Comparison of ENCODE assay signal across 9 cellular contexts in genomic region chr11:67415501-67416304, GRCh38. TPM values are rescaled to one million over a fixed set of nuclear protein-coding genes. Genes with fewer than 3 reads are reported as not detected.
A peak's percentile ranks its signal among the peaks of the same experiment; 100 is the strongest.
DNase-seq lines count a peak whose midpoint lies in the region; ATAC-seq, FAIRE-seq and TF ChIP-seq lines count a peak whose summit lies in the region.
"Had no signal": no experiment of that assay in that cellular context is flagged by ENCODE, and none has a peak within 500 bp of the region (broad histone marks: within the 10 kb centered on the region; RNA-seq: fewer than 3 reads in every experiment).

Gene CARNS1 (plus strand): TSS chr11:67415678. CDS start chr11:67416200, 522 bp downstream.

- peaks cover 66% of the 10 kb centered on the region for H3K4me1 Mint-ChIP-seq in T-helper 17 cell

- ATAC-seq in T-helper 17 cell (no peak), psoas muscle (peak in 2 of 4 donors; percentile 22 to 35), HG03571 (IDR thresholded peaks at IDR 0.05; ENCODE audit: unreplicated experiment) (no peak), GM18861 (IDR thresholded peaks at IDR 0.05; ENCODE audit: unreplicated experiment) (no peak)

- peaks cover 0 to 3% (median 2%) of the 10 kb centered on the region in 3 donors for H3K27me3 ChIP-seq in psoas muscle (ENCODE audit: insufficient read depth in 3 of 3, low read length in 2 of 3)

- H3K36me3 Mint-ChIP-seq in T-helper 17 cell (ENCODE audit: low read depth) = no peaks in the 10 kb centered on the region

- no peaks in the 10 kb centered on the region for H3K36me3 ChIP-seq in psoas muscle (ENCODE audit: insufficient read depth in 1 of 2, low read depth in 1 of 2)

- FAIRE-seq in GM19239 (lab: Jason Lieb, UNC) = no peak
- FAIRE-seq: small intestine had no signal

- H3K4me3 Mint-ChIP-seq in T-helper 17 cell = peak within 1 kb of the TSS; percentile 86

- peak within 1 kb of the TSS; percentile 87 for H3K27ac Mint-ChIP-seq in T-helper 17 cell

- H3K27ac ChIP-seq in psoas muscle = peak within 1 kb of the TSS; percentile 95

- H3K9me3 ChIP-seq in T-helper 17 cell (ENCODE audit: control insufficient read depth, low read length, poor library complexity, severe bottlenecking) (no peaks in the 10 kb centered on the region), psoas muscle (no peaks in the 10 kb centered on the region)

- TF ChIP-seq CTCF in psoas muscle (IDR thresholded peaks at IDR 0.05) = no peak

- DNase-seq in DMS53 (lab: John Stamatoyannopoulos, UW) = peak; percentile 75
- DNase-seq in T-helper 17 cell = no peak
- peak in 35 of 42 donors; percentile 55 to 91 (median 76) for DNase-seq in head of caudate nucleus
- no peak for DNase-seq in psoas muscle
- DNase-seq in GM19239 (ENCODE audit: insufficient read length, low spot score) = no peak
- no peak for DNase-seq in stimulated activated CD4-positive, alpha-beta T cell treated with anti-CD3 and anti-CD28 coated beads, Interleukin-1b, Interleukin-23, amount 100 ng/mL, for 48 hours

- H3K27me3 Mint-ChIP-seq in T-helper 17 cell = no peaks in the 10 kb centered on the region

- intact Hi-C loops in head of caudate nucleus (cut with DNase I) (no loop called here), psoas muscle (cut with DNase I) (no loop called here)

- peaks cover 47% of the 10 kb centered on the region for H3K4me1 ChIP-seq in psoas muscle

- 3 to 4% (median 4%) methylated on average over 19 to 67 of the region's 67 CpGs for WGBS in psoas muscle, 3 donors

- H3K4me3 ChIP-seq in psoas muscle = peak within 1 kb of the TSS; percentile 66

RNA-seq across cellular contexts. Expression of gene CARNS1, which starts in this region (rescaled TPM):
- 1 to 10 TPM; 4.5 to 7.5 TPM for total RNA-seq in T-helper 17 cell
- total RNA-seq in psoas muscle = 10 to 100 TPM in 2 of 4 donors, 1 to 10 TPM in 2; 7.0 to 27.5 (median 10.0) TPM
- polyA plus RNA-seq in psoas muscle = 1 to 10 TPM; 2.1 to 5.9 (median 4.2) TPM

Comparison
In these comparisons a context has a peak if more than half of its experiments do, and no peak if none do; other contexts are left out.
1. DNase-seq: peak in DMS53 (single experiment) and head of caudate nucleus (35 of 42); none in T-helper 17 cell (0 of 3), psoas muscle (0 of 2), GM19239 (single experiment) and stimulated activated CD4-positive, alpha-beta T cell treated with anti-CD3 and anti-CD28 coated beads, Interleukin-1b, Interleukin-23, amount 100 ng/mL, for 48 hours (single experiment).